ENCODE assay signal across 8 cellular contexts in the genomic region with DNA sequence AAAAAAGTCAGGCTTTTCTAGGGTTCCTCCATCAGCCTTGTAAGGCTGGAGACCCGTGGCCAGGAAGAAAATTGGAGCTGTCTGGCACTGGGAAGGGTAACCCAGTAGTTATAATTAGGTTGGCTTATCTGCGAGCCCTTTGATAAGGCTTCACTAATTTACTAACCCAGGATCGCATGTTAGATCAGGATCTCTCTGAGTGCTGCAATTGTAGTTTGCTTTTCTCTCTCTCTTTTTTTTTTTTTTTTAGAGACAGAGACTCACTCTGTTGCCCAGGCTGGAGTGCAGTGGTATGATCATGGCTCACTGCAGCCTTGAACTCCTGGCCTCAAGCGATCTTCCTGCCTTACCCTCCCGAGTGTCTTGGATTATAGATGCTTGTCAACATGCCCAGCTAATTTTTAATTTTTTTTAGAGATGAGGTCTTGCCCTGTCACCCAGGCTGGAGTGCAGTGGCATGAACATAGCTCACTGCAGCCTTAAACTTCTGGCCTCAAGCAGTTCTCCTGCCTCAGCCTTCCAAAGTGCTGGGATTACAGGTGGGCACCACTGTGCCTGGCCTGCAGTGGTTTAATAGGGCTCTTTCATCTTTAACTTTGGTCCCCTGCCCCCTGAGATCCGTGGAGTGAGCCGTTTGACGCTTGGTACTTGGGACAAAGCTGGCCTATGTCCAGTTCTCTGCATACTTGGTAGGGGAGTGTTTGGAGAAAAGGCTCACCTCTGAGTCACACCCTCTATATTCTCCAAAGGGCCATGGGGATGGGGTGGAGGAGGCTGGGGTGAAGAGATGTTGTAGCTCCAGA. TPM values are rescaled to one million over a fixed set of nuclear protein-coding genes. Genes with fewer than 3 reads are reported as not detected.
DNase-seq lines count a peak whose midpoint lies in the region; ATAC-seq and TF ChIP-seq lines count a peak whose summit lies in the region.
"Had no signal": no experiment of that assay in that cellular context is flagged by ENCODE, and none has a peak within 500 bp of the region (broad histone marks: within the 10 kb centered on the region; RNA-seq: fewer than 3 reads in every experiment).

No MANE protein-coding gene starts in this region.

- intact Hi-C loops in psoas muscle (cut with DNase I), result no loop called here

- no peaks in the 10 kb centered on the region for H3K27me3 Mint-ChIP-seq in natural killer cell treated with Interleukin-12 subunit alpha and Interleukin-12 subunit beta and Interleukin-15 and Interleukin-18, amount 100 ng/mL, for 72 hours

- 34 to 46% (median 44%) methylated on average over 8 of the region's 8 CpGs for WGBS in psoas muscle, 3 donors

- no peak overlapping the region for H3K27ac Mint-ChIP-seq in natural killer cell treated with Interleukin-12 subunit alpha and Interleukin-12 subunit beta and Interleukin-15 and Interleukin-18, amount 100 ng/mL, for 72 hours

- TF ChIP-seq CTCF in psoas muscle (IDR thresholded peaks at IDR 0.05), result no peak

- peaks cover 42% of the 10 kb centered on the region for H3K4me1 ChIP-seq in psoas muscle

- H3K36me3 Mint-ChIP-seq in natural killer cell treated with Interleukin-12 subunit alpha and Interleukin-12 subunit beta and Interleukin-15 and Interleukin-18, amount 100 ng/mL, for 72 hours, result peaks cover 32% of the 10 kb centered on the region

- no peaks in the 10 kb centered on the region for H3K27me3 ChIP-seq in psoas muscle (ENCODE audit: insufficient read depth in 3 of 3, low read length in 2 of 3)

- H3K4me3 ChIP-seq in psoas muscle, result no peak overlapping the region

- peak; percentile 75 to 91 (median 88) for ATAC-seq in psoas muscle
- no peak for ATAC-seq in natural killer cell treated with Interleukin-12 subunit alpha and Interleukin-12 subunit beta and Interleukin-15 and Interleukin-18, amount 100 ng/mL, for 72 hours

- no peak overlapping the region for H3K4me3 Mint-ChIP-seq in natural killer cell treated with Interleukin-12 subunit alpha and Interleukin-12 subunit beta and Interleukin-15 and Interleukin-18, amount 100 ng/mL, for 72 hours

- DNase-seq in GM04504 (ENCODE audit: low read depth) (peak; percentile 70), NCI-H226 (peak; percentile 91), dermis blood vessel endothelial cell (peak; percentile 65), psoas muscle (peak in 1 of 2 donors; percentile 62), hypothalamus (lab: John Stamatoyannopoulos, UW) (no peak), GOT3 (lab: John Stamatoyannopoulos, UW) (no peak)
- DNase-seq in natural killer cell treated with Interleukin-12 subunit alpha and Interleukin-12 subunit beta and Interleukin-15 and Interleukin-18, amount 100 ng/mL, for 72 hours (ENCODE audit: low spot score), result no peak
- DNase-seq: NCI-H1436 had no signal

- H3K9me3 ChIP-seq in psoas muscle, result no peaks in the 10 kb centered on the region

- peaks cover 11% of the 10 kb centered on the region for H3K9me3 Mint-ChIP-seq in natural killer cell treated with Interleukin-12 subunit alpha and Interleukin-12 subunit beta and Interleukin-15 and Interleukin-18, amount 100 ng/mL, for 72 hours

- H3K36me3 ChIP-seq in psoas muscle (ENCODE audit: insufficient read depth in 1 of 2, low read depth in 1 of 2), result no peaks in the 10 kb centered on the region

- peaks cover 30 to 32% of the 10 kb centered on the region in 2 donors for H3K4me1 Mint-ChIP-seq in natural killer cell treated with Interleukin-12 subunit alpha and Interleukin-12 subunit beta and Interleukin-15 and Interleukin-18, amount 100 ng/mL, for 72 hours (ENCODE audit: low read depth in 2 of 2)

- H3K27ac ChIP-seq in psoas muscle, result peak overlapping the region; percentile 7

RNA-seq across cellular contexts. Expression of a gene that starts 17.2 kb away (rescaled TPM):
- 35.7 and 70.6 TPM in 2 replicates for total RNA-seq in dermis blood vessel endothelial cell
- 10 to 100 TPM; 19.5 to 36.5 (median 30.3) TPM for total RNA-seq in psoas muscle
- polyA plus RNA-seq in psoas muscle, result 10 to 100 TPM in 2 of 3 donors, 1 to 10 TPM in 1; 7.4 to 20.5 (median 15.1) TPM
- 100 to 1,000 TPM in 1 of 2 donors, 10 to 100 TPM in 1; 43.1 to 106 TPM for total RNA-seq in natural killer cell treated with Interleukin-12 subunit alpha and Interleukin-12 subunit beta and Interleukin-15 and Interleukin-18, amount 100 ng/mL, for 72 hours

Comparison
In these comparisons a context has a peak if more than half of its experiments do, and no peak if none do; other contexts are left out.
1. DNase-seq: peak in GM04504 (single experiment), NCI-H226 (single experiment) and dermis blood vessel endothelial cell (single experiment); none in natural killer cell treated with Interleukin-12 subunit alpha and Interleukin-12 subunit beta and Interleukin-15 and Interleukin-18, amount 100 ng/mL, for 72 hours (single experiment), hypothalamus (0 of 51) and GOT3 (single experiment).
2. ATAC-seq: peak in psoas muscle (4 of 4); none in natural killer cell treated with Interleukin-12 subunit alpha and Interleukin-12 subunit beta and Interleukin-15 and Interleukin-18, amount 100 ng/mL, for 72 hours (0 of 2).